ENCODE assay signal across 12 cellular contexts in genomic region chr5:37771731-37772130, GRCh38.
A peak's percentile ranks its signal among the peaks of the same experiment; 100 is the strongest.
DNase-seq lines count a peak whose midpoint lies in the region; ATAC-seq and TF ChIP-seq lines count a peak whose summit lies in the region.
"Had no signal": no experiment of that assay in that cellular context is flagged by ENCODE, and none has a peak within 500 bp of the region (broad histone marks: within the 10 kb centered on the region; RNA-seq: fewer than 3 reads in every experiment).

No MANE protein-coding gene starts in this region.

- DNase-seq in EL (peak; percentile 100), RKO (ENCODE audit: low spot score) (peak; percentile 12), esophagus muscularis mucosa (ENCODE audit: extremely low spot score) (no peak), osteoblast (ENCODE audit: insufficient read length, low spot score, missing footprints) (peak; percentile 80), posterior cingulate gyrus (no peak), NCI-H1694 (lab: John Stamatoyannopoulos, UW) (no peak), Ammon's horn (ENCODE audit: low spot score) (no peak)
- DNase-seq: activated CD8-positive, alpha-beta memory T cell treated with anti-CD3 and anti-CD28 coated beads, Interleukin-2, amount 50 U/mL, for 4 hours; amygdala; left colon; NCI-H2081 had no signal

- peak overlapping the region; percentile 40 for H3K4me2 ChIP-seq in osteoblast (ENCODE audit: insufficient read depth, low read length)

- H3K9me3 ChIP-seq in esophagus muscularis mucosa (peaks cover 0 to 4% (median 0%) of the 10 kb centered on the region in 4 donors), osteoblast (ENCODE audit: low read depth, low read length) (no peaks in the 10 kb centered on the region)

- TF ChIP-seq POLR2A in esophagus muscularis mucosa (IDR thresholded peaks at IDR 0.05; ENCODE audit: low read depth) = no peak

- no peak for TF ChIP-seq CTCF in esophagus muscularis mucosa (IDR thresholded peaks at IDR 0.05)
- no peak for TF ChIP-seq CTCF in osteoblast (IDR thresholded peaks at IDR 0.05; ENCODE audit: extremely low read depth, low read depth, low read length)

- H3K4me3 ChIP-seq in esophagus muscularis mucosa = no peak overlapping the region
- H3K4me3 ChIP-seq in osteoblast (ENCODE audit: insufficient read depth, low read length) = no peak overlapping the region

- TF ChIP-seq EP300 in esophagus muscularis mucosa (IDR thresholded peaks at IDR 0.05) = no peak

- H3K27me3 ChIP-seq in esophagus muscularis mucosa = no peaks in the 10 kb centered on the region
- H3K27me3 ChIP-seq in osteoblast (ENCODE audit: insufficient read depth, low read length) = no peaks in the 10 kb centered on the region

- H3K79me2 ChIP-seq in osteoblast (ENCODE audit: insufficient read depth, low read length) = no peaks in the 10 kb centered on the region

- peak overlapping the region; percentile 1 for H2AFZ ChIP-seq in osteoblast (ENCODE audit: low read length)

- H4K20me1 ChIP-seq in osteoblast (ENCODE audit: insufficient read depth, low read length) = no peaks in the 10 kb centered on the region

- ATAC-seq in GM19455 (IDR thresholded peaks at IDR 0.05; ENCODE audit: unreplicated experiment) = no peak
- ATAC-seq: left colon had no signal

- H3K36me3 ChIP-seq in esophagus muscularis mucosa (no peaks in the 10 kb centered on the region), osteoblast (ENCODE audit: insufficient read depth, low read length) (no peaks in the 10 kb centered on the region)

- intact Hi-C loops in esophagus muscularis mucosa (cut with DNase I) (loop anchor here (5.0 kb wide), 1 partner anchor 66 kb away; no protein-coding TSS in a partner anchor), posterior cingulate gyrus (cut with DNase I) (no loop called here)

- WGBS in esophagus muscularis mucosa = 50% methylated on average over 2 of the region's 2 CpGs

- H3K4me1 ChIP-seq in esophagus muscularis mucosa (peaks cover 0 to 37% (median 32%) of the 10 kb centered on the region in 4 donors), osteoblast (ENCODE audit: insufficient read depth, low read length) (peaks cover 49% of the 10 kb centered on the region)

- H3K27ac ChIP-seq in esophagus muscularis mucosa (replicated peaks in 1 of 4) = peak overlapping the region; percentile 41 to 62 (median 54)
- H3K27ac ChIP-seq in osteoblast (ENCODE audit: low read depth, low read length) = peak overlapping the region; percentile 95

Comparison
In these comparisons a context has a peak if more than half of its experiments do, and no peak if none do; other contexts are left out.
1. DNase-seq: peak in EL (single experiment), RKO (single experiment) and osteoblast (single experiment); none in esophagus muscularis mucosa (single experiment), posterior cingulate gyrus (0 of 10), NCI-H1694 (single experiment) and Ammon's horn (single experiment).